ENCODE assay signal across 9 cellular contexts in genomic region chr2:135790423-135790822, GRCh38. TPM values are rescaled to one million over a fixed set of nuclear protein-coding genes. Genes with fewer than 3 reads are reported as not detected.
"Had no signal": no experiment of that assay in that cellular context is flagged by ENCODE, and none has a peak within 500 bp of the region (broad histone marks: within the 10 kb centered on the region; RNA-seq: fewer than 3 reads in every experiment).

No MANE protein-coding gene starts in this region.

- H3K9me3 ChIP-seq: HAP-1 had no signal

- H3K4me1 ChIP-seq: HAP-1 had no signal

- H3K36me3 ChIP-seq: HAP-1 had no signal

- H2AFZ ChIP-seq: GM23248 had no signal

- H3K4me3 ChIP-seq: GM23248, HAP-1 had no signal

- H3K9ac ChIP-seq: GM23248, KMS-11 had no signal

- H3K27ac ChIP-seq: GM23248, KMS-11 had no signal

- FAIRE-seq: HTR-8/SVneo had no signal

- H3K4me2 ChIP-seq: KMS-11 had no signal

- DNase-seq: GM23248, GOT3, H7, IMR-90, KBM-7 had no signal

RNA-seq across cellular contexts. Expression of gene LCT, which starts 46.6 kb away (rescaled TPM):
- total RNA-seq: HT-29 had no signal
- polyA plus RNA-seq: GM23248, IMR-90 had no signal
